Comparison of ENCODE assay signal across 19 cellular contexts in genomic region chr1:67817319-67817718, GRCh38. TPM values are rescaled to one million over a fixed set of nuclear protein-coding genes. Genes with fewer than 3 reads are reported as not detected.
DNase-seq lines count a peak whose midpoint lies in the region; ATAC-seq, FAIRE-seq and TF ChIP-seq lines count a peak whose summit lies in the region.
"Had no signal": no experiment of that assay in that cellular context is flagged by ENCODE, and none has a peak within 500 bp of the region (broad histone marks: within the 10 kb centered on the region; RNA-seq: fewer than 3 reads in every experiment).

No MANE protein-coding gene starts in this region.

- no peaks in the 10 kb centered on the region for H3K27me3 ChIP-seq in thoracic aorta (replicated peaks; ENCODE audit: insufficient read depth)
- H3K27me3 ChIP-seq: BLaER1 treated with 17β-estradiol and CSF1 and Interleukin-3, amounts not matched to agents 10 nM and 100 nM; SJSA1 had no signal

- H3K4me3 ChIP-seq in mucosa of descending colon (no peak overlapping the region), thoracic aorta (no peak overlapping the region)
- H3K4me3 ChIP-seq: BLaER1 treated with 17β-estradiol and CSF1 and Interleukin-3, amounts not matched to agents 10 nM and 100 nM; GM12878; GM23248; K562; SJSA1 had no signal

- peak; percentile 5 for FAIRE-seq in colon (lab: Jason Lieb, UNC)
- FAIRE-seq: GM12878, K562 had no signal

- H3K36me3 ChIP-seq in mucosa of descending colon (ENCODE audit: low read depth) (no peaks in the 10 kb centered on the region), thoracic aorta (no peaks in the 10 kb centered on the region)

- intact Hi-C loops in mucosa of descending colon (cut with DNase I, micrococcal nuclease): no loop called here

- DNase-seq in NCI-H748 (lab: John Stamatoyannopoulos, UW; ENCODE audit: unreplicated experiment) (peak; percentile 30), NCI-H748 treated with DMSO at 0.1 percent for 48 hours (lab: John Stamatoyannopoulos, UW) (no peak), mucosa of descending colon (peak; percentile 86 to 90 (median 87)), thoracic aorta (ENCODE audit: low spot score) (no peak), NCI-H2227 treated with DMSO at 0.1 percent for 48 hours (lab: John Stamatoyannopoulos, UW) (no peak), DMS79 (lab: John Stamatoyannopoulos, UW) (no peak), C1 segment of cervical spinal cord (lab: John Stamatoyannopoulos, UW) (no peak)
- DNase-seq: GM23248, NCI-H1092 treated with DMSO at 0.1 percent for 48 hours, NCI-H1694 treated with DMSO at 0.1 percent for 48 hours, NCI-H2171, NCI-H524, RPMI8226 had no signal

- TF ChIP-seq CTCF in mucosa of descending colon (IDR thresholded peaks at IDR 0.05): no peak
- TF ChIP-seq CTCF in thoracic aorta (IDR thresholded peaks at IDR 0.05): no peak

- H3K9me3 ChIP-seq in mucosa of descending colon (no peaks in the 10 kb centered on the region), thoracic aorta (no peaks in the 10 kb centered on the region)
- H3K9me3 ChIP-seq: SJSA1 had no signal

- peak overlapping the region; percentile 64 to 92 for H3K27ac ChIP-seq in thoracic aorta
- H3K27ac ChIP-seq: BLaER1 treated with 17β-estradiol and CSF1 and Interleukin-3, amounts not matched to agents 10 nM and 100 nM; GM23248; SJSA1 had no signal

- peak; percentile 79 for ATAC-seq in mucosa of descending colon
- ATAC-seq in thoracic aorta (ENCODE audit: insufficient number of reproducible peaks, low FRiP score, low read depth): no peak
- ATAC-seq: HCT116, K562 had no signal

- H3K4me1 ChIP-seq in mucosa of descending colon (ENCODE audit: low read depth) (peaks cover 42% of the 10 kb centered on the region), thoracic aorta (ENCODE audit: control insufficient read depth in 1 of 2, low read depth in 2 of 2) (peaks cover 47 to 95% of the 10 kb centered on the region in 2 donors)

RNA-seq across cellular contexts. Expression of gene GNG12, which starts 15.9 kb away (rescaled TPM):
- total RNA-seq in mucosa of descending colon (100 to 1,000 TPM in 2 of 3 donors, 10 to 100 TPM in 1; 85.0 to 191 (median 158) TPM), thoracic aorta (100 to 1,000 TPM; 116 to 137 TPM)

Comparison
In these comparisons a context has a peak if more than half of its experiments do, and no peak if none do; other contexts are left out.
1. DNase-seq: peak in NCI-H748 (single experiment) and mucosa of descending colon (3 of 3); none in NCI-H748 treated with DMSO at 0.1 percent for 48 hours (single experiment), thoracic aorta (single experiment), NCI-H2227 treated with DMSO at 0.1 percent for 48 hours (single experiment), DMS79 (single experiment) and C1 segment of cervical spinal cord (0 of 14).